Comparison of ENCODE assay signal across 26 cellular contexts in the genomic region with DNA sequence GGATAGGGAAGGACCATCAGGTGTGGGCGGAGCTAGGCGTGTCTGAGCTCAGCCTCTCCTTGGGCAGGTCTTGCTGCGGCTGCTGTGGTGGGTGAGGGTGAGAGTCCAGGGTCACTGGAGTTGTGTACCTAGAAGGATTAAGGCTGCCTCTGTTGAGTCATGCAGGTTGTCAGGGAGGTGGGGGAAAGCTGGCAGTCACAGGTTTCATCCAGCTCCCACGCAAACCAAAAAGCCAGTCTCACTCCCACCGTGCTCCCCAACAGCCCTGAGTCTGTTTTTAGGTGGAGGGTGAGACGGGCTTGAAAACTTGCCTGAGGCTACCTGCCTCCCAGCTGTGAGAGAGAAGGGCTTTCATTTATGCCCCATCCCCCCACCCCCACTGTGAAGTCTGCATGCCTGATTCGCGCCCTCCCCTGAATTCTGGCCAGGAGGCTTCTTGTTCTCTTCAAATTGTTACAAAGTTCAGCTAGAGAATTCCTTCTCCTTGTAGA.
A peak's percentile ranks its signal among the peaks of the same experiment; 100 is the strongest.
DNase-seq lines count a peak whose midpoint lies in the region; ATAC-seq, FAIRE-seq and TF ChIP-seq lines count a peak whose summit lies in the region.
"Had no signal": no experiment of that assay in that cellular context is flagged by ENCODE, and none has a peak within 500 bp of the region (broad histone marks: within the 10 kb centered on the region; RNA-seq: fewer than 3 reads in every experiment).

No MANE protein-coding gene starts in this region.

- peak; percentile 23 for DNase-seq in WTC11 (ENCODE audit: low spot score)
- peak; percentile 81 for DNase-seq in hepatocyte (ENCODE audit: low spot score)
- no peak for DNase-seq in suprapubic skin (ENCODE audit: low spot score in 2 of 2)
- no peak for DNase-seq in CD4-positive, alpha-beta memory T cell
- no peak for DNase-seq in NOMO-1 treated with DMSO at 0.1 percent for 48 hours (lab: John Stamatoyannopoulos, UW; ENCODE audit: unreplicated experiment)
- no peak for DNase-seq in RCC 7860 (ENCODE audit: low spot score)
- DNase-seq: activated B cell treated with CpG ODN at 0.5 μM for 24 hours; activated CD4-positive, alpha-beta T cell treated with anti-CD3 and anti-CD28 coated beads, Interleukin-2, amount 50 U/mL, for 48 hours; activated CD8-positive, alpha-beta memory T cell treated with anti-CD3 and anti-CD28 coated beads, Interleukin-2, amount 50 U/mL, for 4 hours; activated naive CD8-positive, alpha-beta T cell treated with anti-CD3 and anti-CD28 coated beads for 36 hours; EL; erythroblast; NCI-H1436; NCI-H2171; NCI-H526; sigmoid colon; SW 1271; thyroid gland had no signal

- peak overlapping the region; percentile 39 for H3K4me2 ChIP-seq in hepatocyte
- H3K4me2 ChIP-seq: neural progenitor cell had no signal

- H3K27ac ChIP-seq in HUES6 (ENCODE audit: low read depth, low read length) (no peak overlapping the region), hepatocyte (peak overlapping the region; percentile 94), suprapubic skin (peak overlapping the region; percentile 15)
- no peak overlapping the region for H3K27ac ChIP-seq in CD4-positive, alpha-beta memory T cell (ENCODE audit: low read depth, low read length)
- H3K27ac ChIP-seq: ascending aorta, gastroesophageal sphincter, neural progenitor cell, sigmoid colon, thyroid gland had no signal

- CTCF ChIA-PET in WTC11 (lab: Charles Lee): interaction anchor here (0.7 to 1.4 kb wide), 6 partner anchors 11 to 202 kb away, joined by 3 to 7 read pairs (median 4); no protein-coding TSS in a partner anchor
- CTCF ChIA-PET in CD4-positive, alpha-beta memory T cell (lab: Charles Lee; ENCODE audit: partially characterized antibody): no interaction called here

- no peaks in the 10 kb centered on the region; the same call in 1 of the 2 replicates for H3K27me3 Mint-ChIP-seq in WTC11 (ENCODE audit: low read depth)
- peaks cover 2 to 20% of the 10 kb centered on the region in 2 donors for H3K27me3 Mint-ChIP-seq in CD4-positive, alpha-beta memory T cell

- H3K27ac Mint-ChIP-seq in WTC11: peak overlapping the region; percentile 47; the same call in 1 of the 2 replicates
- no peak overlapping the region for H3K27ac Mint-ChIP-seq in CD4-positive, alpha-beta memory T cell
- H3K27ac Mint-ChIP-seq: activated B cell treated with CpG ODN at 0.5 μM for 24 hours; activated naive CD8-positive, alpha-beta T cell treated with anti-CD3 and anti-CD28 coated beads for 36 hours; neural progenitor cell; stimulated activated naive CD8-positive, alpha-beta T cell treated with anti-CD3 and anti-CD28 coated beads, Interleukin-15, Interleukin-2, amounts not matched to agents 100 ng/mL and 50 ng/mL, for 24 hours had no signal

- TF ChIP-seq EP300 in suprapubic skin (IDR thresholded peaks at IDR 0.05): no peak

- no peaks in the 10 kb centered on the region for H3K36me3 ChIP-seq in HUES6 (ENCODE audit: control insufficient read depth, insufficient read depth, low read length)
- no peaks in the 10 kb centered on the region for H3K36me3 ChIP-seq in hepatocyte (replicated peaks; ENCODE audit: insufficient read depth, low read depth)
- no peaks in the 10 kb centered on the region for H3K36me3 ChIP-seq in suprapubic skin
- H3K36me3 ChIP-seq in CD4-positive, alpha-beta memory T cell (ENCODE audit: insufficient read depth, low read length): no peaks in the 10 kb centered on the region
- H3K36me3 ChIP-seq: ascending aorta, gastroesophageal sphincter, neural progenitor cell, sigmoid colon, thyroid gland had no signal

- no peak for TF ChIP-seq POLR2A in suprapubic skin (IDR thresholded peaks at IDR 0.05)

- TF ChIP-seq CTCF in WTC11 (IDR thresholded peaks at IDR 0.05) (no peak), hepatocyte (IDR thresholded peaks at IDR 0.05; ENCODE audit: poor library complexity) (no peak), suprapubic skin (IDR thresholded peaks at IDR 0.05) (no peak)

- H3K36me3 Mint-ChIP-seq in WTC11: peaks cover 9% of the 10 kb centered on the region
- no peaks in the 10 kb centered on the region for H3K36me3 Mint-ChIP-seq in CD4-positive, alpha-beta memory T cell
- H3K36me3 Mint-ChIP-seq: activated naive CD8-positive, alpha-beta T cell treated with anti-CD3 and anti-CD28 coated beads for 36 hours; neural progenitor cell had no signal

- H3K4me1 ChIP-seq in HUES6 (ENCODE audit: control insufficient read depth, insufficient read depth, low read length) (peaks cover 24% of the 10 kb centered on the region; the same call in 1 of the 2 replicates), hepatocyte (ENCODE audit: insufficient read depth) (peaks cover 11% of the 10 kb centered on the region), suprapubic skin (no peaks in the 10 kb centered on the region)
- no peaks in the 10 kb centered on the region for H3K4me1 ChIP-seq in CD4-positive, alpha-beta memory T cell (ENCODE audit: insufficient read depth, low read length)
- H3K4me1 ChIP-seq: gastroesophageal sphincter, neural progenitor cell, sigmoid colon, thyroid gland had no signal

- no peaks in the 10 kb centered on the region for H3K79me2 ChIP-seq in hepatocyte

- 65% methylated on average over 8 of the region's 8 CpGs for WGBS in hepatocyte (ENCODE audit: low lambda C conversion rate, missing lambda C conversion rate)
- WGBS in suprapubic skin: 53% methylated on average over 8 of the region's 8 CpGs

- peaks cover 6% of the 10 kb centered on the region; the same call in 1 of the 2 replicates for H3K9me3 ChIP-seq in HUES6 (ENCODE audit: control insufficient read depth, insufficient read depth, low read depth, low read length)
- H3K9me3 ChIP-seq in hepatocyte (ENCODE audit: low read depth): no peaks in the 10 kb centered on the region
- no peaks in the 10 kb centered on the region for H3K9me3 ChIP-seq in suprapubic skin
- no peaks in the 10 kb centered on the region for H3K9me3 ChIP-seq in CD4-positive, alpha-beta memory T cell (ENCODE audit: control insufficient read depth in 1 of 2, low read length in 2 of 2)
- H3K9me3 ChIP-seq: thyroid gland had no signal

- H3K9me3 Mint-ChIP-seq in WTC11: peaks cover 51% of the 10 kb centered on the region
- H3K9me3 Mint-ChIP-seq in CD4-positive, alpha-beta memory T cell: peaks cover 0 to 4% (median 0%) of the 10 kb centered on the region in 8 donors

- no peak overlapping the region for H2AFZ ChIP-seq in hepatocyte
- H2AFZ ChIP-seq: neural progenitor cell had no signal

- H3K27me3 ChIP-seq in HUES6 (ENCODE audit: control insufficient read depth, insufficient read depth, low read length) (no peaks in the 10 kb centered on the region), hepatocyte (no peaks in the 10 kb centered on the region), suprapubic skin (no peaks in the 10 kb centered on the region)
- no peaks in the 10 kb centered on the region for H3K27me3 ChIP-seq in CD4-positive, alpha-beta memory T cell (ENCODE audit: insufficient read depth, low read length)
- H3K27me3 ChIP-seq: ascending aorta, gastroesophageal sphincter, neural progenitor cell, sigmoid colon, thyroid gland had no signal

- H4K20me1 ChIP-seq in hepatocyte (ENCODE audit: insufficient read depth, poor library complexity, severe bottlenecking): no peaks in the 10 kb centered on the region

- H3K4me1 Mint-ChIP-seq in WTC11: peaks cover 18% of the 10 kb centered on the region
- no peaks in the 10 kb centered on the region for H3K4me1 Mint-ChIP-seq in CD4-positive, alpha-beta memory T cell
- H3K4me1 Mint-ChIP-seq: neural progenitor cell had no signal

- H3K9me2 ChIP-seq in hepatocyte (replicated peaks; ENCODE audit: insufficient read depth): no peaks in the 10 kb centered on the region

- H3K9ac ChIP-seq in HUES6 (ENCODE audit: low read length): peak overlapping the region; percentile 9
- H3K9ac ChIP-seq: neural progenitor cell had no signal

- ATAC-seq in WTC11: peak; percentile 86
- ATAC-seq: gastroesophageal sphincter, K562, Right ventricle myocardium inferior had no signal

- intact Hi-C loops in CD4-positive, alpha-beta memory T cell (cut with micrococcal nuclease): no loop called here

- H3K4me3 ChIP-seq in HUES6 (ENCODE audit: low read depth, low read length) (peak overlapping the region; percentile 14; the same call in 1 of the 2 replicates), hepatocyte (no peak overlapping the region), suprapubic skin (no peak overlapping the region)
- no peak overlapping the region for H3K4me3 ChIP-seq in CD4-positive, alpha-beta memory T cell (ENCODE audit: low read length in 2 of 2)
- H3K4me3 ChIP-seq: ascending aorta, gastroesophageal sphincter, K562, lung, neural progenitor cell, sigmoid colon, thyroid gland had no signal

- no peak overlapping the region for H3K4me3 Mint-ChIP-seq in WTC11
- no peak overlapping the region for H3K4me3 Mint-ChIP-seq in CD4-positive, alpha-beta memory T cell
- H3K4me3 Mint-ChIP-seq: activated B cell treated with CpG ODN at 0.5 μM for 24 hours; activated naive CD8-positive, alpha-beta T cell treated with anti-CD3 and anti-CD28 coated beads for 36 hours; stimulated activated naive CD8-positive, alpha-beta T cell treated with anti-CD3 and anti-CD28 coated beads, Interleukin-15, Interleukin-2, amounts not matched to agents 100 ng/mL and 50 ng/mL, for 24 hours had no signal

- FAIRE-seq in RCC 7860 (lab: Jason Lieb, UNC): no peak
- FAIRE-seq: K562 had no signal

- POLR2A ChIA-PET in WTC11 (lab: Charles Lee): no interaction called here
- POLR2A ChIA-PET in CD4-positive, alpha-beta memory T cell (lab: Charles Lee; ENCODE audit: partially characterized antibody): no interaction called here

TF ChIP-seq in WTC11, 78 proteins besides CTCF, POLR2A, EP300 and RAD21 (continues in another document):
- no peak for TF ChIP-seq ZNF671 (CRISPR knock-in tag; IDR thresholded peaks at IDR 0.05)
- no peak for TF ChIP-seq TEAD4 (CRISPR knock-in tag; IDR thresholded peaks at IDR 0.05)
- TF ChIP-seq, protein P1, sequence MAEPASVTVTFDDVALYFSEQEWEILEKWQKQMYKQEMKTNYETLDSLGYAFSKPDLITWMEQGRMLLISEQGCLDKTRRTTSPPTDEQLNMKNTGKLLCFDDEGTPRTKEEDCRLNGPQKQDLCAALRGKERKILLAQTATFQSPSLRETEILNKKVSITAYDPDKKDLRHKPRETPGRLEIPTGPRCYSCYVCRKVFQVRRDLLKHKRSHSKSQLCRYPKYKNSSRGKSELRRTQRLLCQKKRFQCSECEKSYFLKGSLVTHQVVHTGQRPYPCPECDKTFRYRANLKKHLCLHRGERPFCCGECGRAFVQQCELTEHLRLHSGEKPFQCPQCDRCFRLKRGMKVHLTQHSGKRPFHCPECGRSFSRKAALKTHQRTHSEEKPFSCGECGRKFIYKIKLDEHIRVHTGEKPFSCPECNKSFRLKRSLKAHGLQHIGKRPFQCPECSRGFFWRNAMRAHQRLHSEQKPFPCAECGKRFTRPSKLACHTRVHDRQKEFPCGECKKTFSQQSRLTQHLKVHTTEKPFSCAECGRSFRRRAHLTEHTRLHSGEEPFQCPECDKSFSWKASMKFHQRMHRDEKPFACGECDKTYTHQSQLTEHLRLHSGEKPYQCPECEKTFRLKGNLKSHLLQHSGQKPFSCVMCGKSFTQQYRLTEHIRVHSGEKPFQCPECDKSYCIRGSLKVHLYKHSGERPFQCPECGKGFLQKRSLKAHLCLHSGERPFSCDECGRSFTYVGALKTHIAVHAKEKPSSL (CRISPR knock-in tag; conservative IDR thresholded peaks at IDR 0.05): no peak
- no peak for TF ChIP-seq NFYB (CRISPR knock-in tag; conservative IDR thresholded peaks at IDR 0.05; ENCODE audit: low read depth)
- no peak for TF ChIP-seq MYBL2 (CRISPR knock-in tag; IDR thresholded peaks at IDR 0.05)
- TF ChIP-seq KAT7 (CRISPR knock-in tag; IDR thresholded peaks at IDR 0.05; ENCODE audit: borderline replicate concordance): no peak

Comparison
In these comparisons a context has a peak if more than half of its experiments do, and no peak if none do; other contexts are left out.
1. H3K27ac ChIP-seq: peak in hepatocyte (single experiment) and suprapubic skin (single experiment); none in HUES6 (single experiment) and CD4-positive, alpha-beta memory T cell (single experiment).
2. DNase-seq: peak in WTC11 (single experiment) and hepatocyte (single experiment); none in suprapubic skin (0 of 2), CD4-positive, alpha-beta memory T cell (0 of 5), NOMO-1 treated with DMSO at 0.1 percent for 48 hours (single experiment) and RCC 7860 (single experiment).